26 cellular contexts compared by ENCODE assay signal in genomic region chr7:16004661-16005060, GRCh38.
A peak's percentile ranks its signal among the peaks of the same experiment; 100 is the strongest.
DNase-seq lines count a peak whose midpoint lies in the region; ATAC-seq lines count a peak whose summit lies in the region.
"Had no signal": no experiment of that assay in that cellular context is flagged by ENCODE, and none has a peak within 500 bp of the region (broad histone marks: within the 10 kb centered on the region; RNA-seq: fewer than 3 reads in every experiment).

No MANE protein-coding gene starts in this region.

- H3K27ac Mint-ChIP-seq in activated naive CD8-positive, alpha-beta T cell treated with anti-CD3 and anti-CD28 coated beads for 36 hours, result no peak overlapping the region
- H3K27ac Mint-ChIP-seq: CD8-positive, alpha-beta T cell; H9; T-helper 1 cell treated with Interleukin-12 subunit alpha and Interleukin-12 subunit beta and Interleukin-4 antibody, amounts not matched to agents 30 μg/mL and 1 μg/mL, for 36 hours had no signal

- H3K27ac ChIP-seq in SJCRH30, result no peak overlapping the region
- H3K27ac ChIP-seq: GM23248 had no signal

- H3K36me3 ChIP-seq in SJCRH30, result no peaks in the 10 kb centered on the region

- H3K27me3 ChIP-seq in SJCRH30, result no peaks in the 10 kb centered on the region

- no peaks in the 10 kb centered on the region for H3K4me1 ChIP-seq in SJCRH30
- H3K4me1 ChIP-seq: Caco-2 had no signal

- no peak for ATAC-seq in HG02623 (IDR thresholded peaks at IDR 0.05; ENCODE audit: unreplicated experiment)
- ATAC-seq: CD8-positive, alpha-beta T cell; HepG2 had no signal

- H3K4me1 Mint-ChIP-seq in activated naive CD8-positive, alpha-beta T cell treated with anti-CD3 and anti-CD28 coated beads for 36 hours, result no peaks in the 10 kb centered on the region
- H3K4me1 Mint-ChIP-seq: H9 had no signal

- no peaks in the 10 kb centered on the region for H3K36me3 Mint-ChIP-seq in activated naive CD8-positive, alpha-beta T cell treated with anti-CD3 and anti-CD28 coated beads for 36 hours
- H3K36me3 Mint-ChIP-seq: CD8-positive, alpha-beta T cell had no signal

- no peaks in the 10 kb centered on the region for H3K9me3 Mint-ChIP-seq in activated naive CD8-positive, alpha-beta T cell treated with anti-CD3 and anti-CD28 coated beads for 36 hours
- H3K9me3 Mint-ChIP-seq: CD8-positive, alpha-beta T cell; H9; T-helper 1 cell treated with Interleukin-12 subunit alpha and Interleukin-12 subunit beta and Interleukin-4 antibody, amounts not matched to agents 30 μg/mL and 1 μg/mL, for 36 hours had no signal

- no peaks in the 10 kb centered on the region for H3K9me3 ChIP-seq in SJCRH30 (replicated peaks)
- H3K9me3 ChIP-seq: Caco-2, SK-N-SH had no signal

- no peak overlapping the region for H3K4me3 Mint-ChIP-seq in activated naive CD8-positive, alpha-beta T cell treated with anti-CD3 and anti-CD28 coated beads for 36 hours
- H3K4me3 Mint-ChIP-seq: CD8-positive, alpha-beta T cell; H9; T-helper 1 cell treated with Interleukin-12 subunit alpha and Interleukin-12 subunit beta and Interleukin-4 antibody, amounts not matched to agents 30 μg/mL and 1 μg/mL, for 36 hours had no signal

- peak; percentile 72 to 85 for DNase-seq in NCI-H187 (lab: John Stamatoyannopoulos, UW)
- DNase-seq in NCI-H345 (lab: John Stamatoyannopoulos, UW), result peak; percentile 88
- peak; percentile 18 to 61 for DNase-seq in SJCRH30
- no peak for DNase-seq in activated naive CD8-positive, alpha-beta T cell treated with anti-CD3 and anti-CD28 coated beads for 36 hours
- no peak for DNase-seq in RKO (ENCODE audit: low spot score)
- DNase-seq in putamen (ENCODE audit: low spot score), result no peak
- DNase-seq: C1 segment of cervical spinal cord; Caco-2; CD8-positive, alpha-beta T cell; GF-D8; GM23248; H9; Karpas-422; NCI-H1092; NCI-H1436; NCI-H1930; NCI-H2171; NCI-H226; NCI-H526; SHP77 treated with DMSO at 0.1 percent for 48 hours; SK-N-SH; SW 1271; T-helper 9 cell had no signal

- no peaks in the 10 kb centered on the region for H3K27me3 Mint-ChIP-seq in activated naive CD8-positive, alpha-beta T cell treated with anti-CD3 and anti-CD28 coated beads for 36 hours

- no peak overlapping the region for H3K4me3 ChIP-seq in SJCRH30
- H3K4me3 ChIP-seq: GM23248 had no signal

Comparison
In these comparisons a context has a peak if more than half of its experiments do, and no peak if none do; other contexts are left out.
1. DNase-seq: peak in NCI-H187 (2 of 2), NCI-H345 (single experiment) and SJCRH30 (2 of 2); none in activated naive CD8-positive, alpha-beta T cell treated with anti-CD3 and anti-CD28 coated beads for 36 hours (single experiment), RKO (single experiment) and putamen (single experiment).